ENCODE assay signal across 22 cellular contexts in the genomic region with DNA sequence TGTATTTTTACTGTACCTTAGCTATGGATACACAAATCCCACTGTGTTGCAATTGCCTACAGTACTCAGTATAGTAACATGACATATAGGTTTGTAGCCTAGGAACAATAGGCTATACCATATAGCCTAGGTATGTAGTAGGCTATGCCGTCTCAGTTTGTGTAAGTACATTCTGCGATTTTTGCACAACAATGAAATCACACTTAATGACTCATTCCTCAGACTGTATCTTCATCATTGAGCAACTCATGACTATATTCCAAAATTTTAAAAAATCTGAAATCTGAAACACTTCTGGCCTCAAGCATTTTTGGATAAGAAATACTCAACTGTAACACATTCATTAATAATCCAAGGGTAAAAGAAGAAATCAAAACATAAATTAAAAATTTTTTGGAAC.
DNase-seq lines count a peak whose midpoint lies in the region; ATAC-seq, FAIRE-seq and TF ChIP-seq lines count a peak whose summit lies in the region.
"Had no signal": no experiment of that assay in that cellular context is flagged by ENCODE, and none has a peak within 500 bp of the region (broad histone marks: within the 10 kb centered on the region; RNA-seq: fewer than 3 reads in every experiment).

No MANE protein-coding gene starts in this region.

- no peak overlapping the region for H3K4me3 Mint-ChIP-seq in MCF 10A (ENCODE audit: unreplicated experiment)
- H3K4me3 Mint-ChIP-seq in activated CD4-positive, alpha-beta memory T cell treated with anti-CD3 and anti-CD28 coated beads, Interleukin-2, amount 10 ng/mL, durations not matched to agents 7 days and 5 days, result no peak overlapping the region
- H3K4me3 Mint-ChIP-seq: B cell, IgD-negative memory B cell had no signal

- no peaks in the 10 kb centered on the region for H3K4me1 ChIP-seq in breast epithelium
- no peaks in the 10 kb centered on the region for H3K4me1 ChIP-seq in suprapubic skin
- H3K4me1 ChIP-seq: Peyer's patch had no signal

- POLR2A ChIA-PET in MCF 10A (lab: Yijun Ruan, JAX), result no interaction called here
- POLR2A ChIA-PET in activated CD4-positive, alpha-beta memory T cell treated with anti-CD3 and anti-CD28 coated beads, Interleukin-2, amount 10 ng/mL, durations not matched to agents 7 days and 5 days (lab: Charles Lee), result no interaction called here

- TF ChIP-seq CTCF in MCF 10A (IDR thresholded peaks at IDR 0.05; ENCODE audit: unreplicated experiment) (no peak), breast epithelium (IDR thresholded peaks at IDR 0.05) (no peak), suprapubic skin (IDR thresholded peaks at IDR 0.05) (no peak)

- 66% methylated on average over 2 of the region's 2 CpGs for WGBS in suprapubic skin

- peaks cover 0 to 10% of the 10 kb centered on the region in 2 donors for H3K9me3 ChIP-seq in breast epithelium
- H3K9me3 ChIP-seq in suprapubic skin, result peaks cover under 1% of the 10 kb centered on the region
- H3K9me3 ChIP-seq: Peyer's patch had no signal

- ATAC-seq in GM18870 (IDR thresholded peaks at IDR 0.05; ENCODE audit: unreplicated experiment) (no peak), HG03432 (IDR thresholded peaks at IDR 0.05; ENCODE audit: unreplicated experiment) (no peak)
- ATAC-seq: Right ventricle myocardium inferior had no signal

- H3K27me3 ChIP-seq in breast epithelium (no peaks in the 10 kb centered on the region), suprapubic skin (no peaks in the 10 kb centered on the region)
- H3K27me3 ChIP-seq: Peyer's patch had no signal

- H3K9me3 Mint-ChIP-seq in MCF 10A (ENCODE audit: unreplicated experiment), result peaks cover 10% of the 10 kb centered on the region
- peaks cover 16% of the 10 kb centered on the region for H3K9me3 Mint-ChIP-seq in activated CD4-positive, alpha-beta memory T cell treated with anti-CD3 and anti-CD28 coated beads, Interleukin-2, amount 10 ng/mL, durations not matched to agents 7 days and 5 days

- H3K4me3 ChIP-seq in breast epithelium (no peak overlapping the region), suprapubic skin (no peak overlapping the region)
- H3K4me3 ChIP-seq: Peyer's patch had no signal

- no peaks in the 10 kb centered on the region for H3K36me3 ChIP-seq in breast epithelium
- H3K36me3 ChIP-seq in suprapubic skin, result no peaks in the 10 kb centered on the region
- H3K36me3 ChIP-seq: Peyer's patch had no signal

- no peak overlapping the region for H3K27ac Mint-ChIP-seq in MCF 10A (ENCODE audit: low read depth, unreplicated experiment)
- no peak overlapping the region for H3K27ac Mint-ChIP-seq in activated CD4-positive, alpha-beta memory T cell treated with anti-CD3 and anti-CD28 coated beads, Interleukin-2, amount 10 ng/mL, durations not matched to agents 7 days and 5 days
- H3K27ac Mint-ChIP-seq: B cell, IgD-negative memory B cell had no signal

- CTCF ChIA-PET in MCF 10A (lab: Yijun Ruan, JAX), result no interaction called here
- CTCF ChIA-PET in activated CD4-positive, alpha-beta memory T cell treated with anti-CD3 and anti-CD28 coated beads, Interleukin-2, amount 10 ng/mL, durations not matched to agents 7 days and 5 days (lab: Charles Lee), result no interaction called here

- H3K27ac ChIP-seq in breast epithelium, result no peak overlapping the region
- no peak overlapping the region for H3K27ac ChIP-seq in suprapubic skin
- H3K27ac ChIP-seq: 22Rv1, Peyer's patch had no signal

- no peak for TF ChIP-seq EP300 in suprapubic skin (IDR thresholded peaks at IDR 0.05)

- intact Hi-C loops in MCF 10A (cut with micrococcal nuclease) (loop anchor here (10.0 kb wide), 1 partner anchor 342 kb away; no protein-coding TSS in a partner anchor), breast epithelium (cut with DNase I; ENCODE audit: low total_unique reads) (no loop called here)

- no peaks in the 10 kb centered on the region for H3K36me3 Mint-ChIP-seq in MCF 10A (ENCODE audit: insufficient read depth, unreplicated experiment)
- no peaks in the 10 kb centered on the region for H3K36me3 Mint-ChIP-seq in activated CD4-positive, alpha-beta memory T cell treated with anti-CD3 and anti-CD28 coated beads, Interleukin-2, amount 10 ng/mL, durations not matched to agents 7 days and 5 days (ENCODE audit: low read depth)
- H3K36me3 Mint-ChIP-seq: IgD-negative memory B cell had no signal

- no TSS peak for BruUV-seq in MCF 10A (replicated peaks; lab: Mats Ljungman, UMichigan)

- no peak for TF ChIP-seq POLR2A in breast epithelium (IDR thresholded peaks at IDR 0.05)
- TF ChIP-seq POLR2A in suprapubic skin (IDR thresholded peaks at IDR 0.05), result no peak

- peaks cover 10% of the 10 kb centered on the region for H3K4me1 Mint-ChIP-seq in MCF 10A (ENCODE audit: insufficient read depth, unreplicated experiment)
- H3K4me1 Mint-ChIP-seq in activated CD4-positive, alpha-beta memory T cell treated with anti-CD3 and anti-CD28 coated beads, Interleukin-2, amount 10 ng/mL, durations not matched to agents 7 days and 5 days, result no peaks in the 10 kb centered on the region
- H3K4me1 Mint-ChIP-seq: B cell had no signal

- peak; percentile 62 for DNase-seq in MCF 10A (ENCODE audit: unreplicated experiment)
- no peak for DNase-seq in breast epithelium (ENCODE audit: low spot score in 2 of 2)
- DNase-seq in fibroblast of gingiva (ENCODE audit: low read depth), result peak; percentile 64
- no peak for DNase-seq in frontal cortex (ENCODE audit: low spot score in 2 of 2)
- no peak for DNase-seq in suprapubic skin (ENCODE audit: low spot score in 2 of 2)
- no peak for DNase-seq in activated CD4-positive, alpha-beta memory T cell treated with anti-CD3 and anti-CD28 coated beads, Interleukin-2, amount 10 ng/mL, durations not matched to agents 7 days and 5 days
- DNase-seq: COR-L47, GOT3, Karpas-422, MM.1S, NCI-H1105 treated with DMSO at 0.1 percent for 48 hours, NCI-H1694, NCI-H2081 treated with DMSO at 0.1 percent for 48 hours, Peyer's patch had no signal

- no peaks in the 10 kb centered on the region for H3K27me3 Mint-ChIP-seq in MCF 10A (ENCODE audit: insufficient read depth, unreplicated experiment)
- no peaks in the 10 kb centered on the region for H3K27me3 Mint-ChIP-seq in activated CD4-positive, alpha-beta memory T cell treated with anti-CD3 and anti-CD28 coated beads, Interleukin-2, amount 10 ng/mL, durations not matched to agents 7 days and 5 days

- FAIRE-seq in frontal cortex (lab: Jason Lieb, UNC), result peak; percentile 23
- FAIRE-seq: G401.6, HTR-8/SVneo had no signal

Comparison
In these comparisons a context has a peak if more than half of its experiments do, and no peak if none do; other contexts are left out.
1. DNase-seq: peak in MCF 10A (single experiment) and fibroblast of gingiva (single experiment); none in breast epithelium (0 of 2), frontal cortex (0 of 2), suprapubic skin (0 of 2) and activated CD4-positive, alpha-beta memory T cell treated with anti-CD3 and anti-CD28 coated beads, Interleukin-2, amount 10 ng/mL, durations not matched to agents 7 days and 5 days (single experiment).